ENCODE assay signal across 1 cellular context in the genomic region with DNA sequence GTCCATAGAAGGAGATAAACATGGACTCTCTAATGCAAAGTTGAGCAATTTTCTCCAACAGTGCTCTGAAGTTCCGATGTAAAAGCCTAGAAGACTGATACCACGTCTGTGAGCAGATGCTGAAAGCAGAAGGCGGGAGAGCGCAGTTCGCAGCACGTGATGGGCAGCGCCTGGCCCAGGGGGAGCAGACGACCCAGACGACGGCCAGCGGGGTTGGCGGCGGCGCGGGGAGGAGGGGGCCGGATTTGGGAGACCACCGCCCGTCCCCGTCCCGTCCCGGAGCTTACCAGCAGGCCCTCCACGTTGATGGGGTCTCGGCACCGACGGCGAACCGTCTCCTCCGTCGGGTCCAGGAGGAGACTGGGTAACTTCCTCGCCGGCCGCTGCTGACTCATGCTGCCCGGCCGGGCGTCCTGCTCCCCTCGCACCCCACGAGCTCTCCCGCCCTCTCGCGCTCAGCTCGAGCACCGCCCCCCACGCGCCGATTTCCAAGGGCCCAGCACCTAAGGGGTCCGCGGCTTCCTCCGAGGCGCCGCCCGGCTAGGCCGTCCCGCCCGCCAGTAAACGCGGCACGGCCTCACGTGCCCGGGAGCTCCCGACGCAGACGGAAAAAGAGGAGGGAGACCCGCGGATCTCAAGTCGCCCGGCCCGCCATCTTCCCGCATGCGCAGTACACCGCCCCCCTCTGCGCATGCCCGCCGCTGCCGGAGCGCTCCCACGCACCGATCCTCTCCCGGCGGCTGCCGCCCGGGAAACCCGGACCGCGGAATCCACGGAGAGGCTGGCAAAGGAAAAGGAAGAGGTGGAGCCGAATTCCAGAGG.
TF ChIP-seq lines count a peak whose summit lies in the region.

E2F6 (minus strand) TSS at position 677 of the 822 bp plus-strand sequence; CDS start at position 395, 282 bp downstream.

TF ChIP-seq in neural cell, 6 proteins besides CTCF, POLR2A, EP300 and RAD21 (continued from another document):
- TF ChIP-seq, protein P1, sequence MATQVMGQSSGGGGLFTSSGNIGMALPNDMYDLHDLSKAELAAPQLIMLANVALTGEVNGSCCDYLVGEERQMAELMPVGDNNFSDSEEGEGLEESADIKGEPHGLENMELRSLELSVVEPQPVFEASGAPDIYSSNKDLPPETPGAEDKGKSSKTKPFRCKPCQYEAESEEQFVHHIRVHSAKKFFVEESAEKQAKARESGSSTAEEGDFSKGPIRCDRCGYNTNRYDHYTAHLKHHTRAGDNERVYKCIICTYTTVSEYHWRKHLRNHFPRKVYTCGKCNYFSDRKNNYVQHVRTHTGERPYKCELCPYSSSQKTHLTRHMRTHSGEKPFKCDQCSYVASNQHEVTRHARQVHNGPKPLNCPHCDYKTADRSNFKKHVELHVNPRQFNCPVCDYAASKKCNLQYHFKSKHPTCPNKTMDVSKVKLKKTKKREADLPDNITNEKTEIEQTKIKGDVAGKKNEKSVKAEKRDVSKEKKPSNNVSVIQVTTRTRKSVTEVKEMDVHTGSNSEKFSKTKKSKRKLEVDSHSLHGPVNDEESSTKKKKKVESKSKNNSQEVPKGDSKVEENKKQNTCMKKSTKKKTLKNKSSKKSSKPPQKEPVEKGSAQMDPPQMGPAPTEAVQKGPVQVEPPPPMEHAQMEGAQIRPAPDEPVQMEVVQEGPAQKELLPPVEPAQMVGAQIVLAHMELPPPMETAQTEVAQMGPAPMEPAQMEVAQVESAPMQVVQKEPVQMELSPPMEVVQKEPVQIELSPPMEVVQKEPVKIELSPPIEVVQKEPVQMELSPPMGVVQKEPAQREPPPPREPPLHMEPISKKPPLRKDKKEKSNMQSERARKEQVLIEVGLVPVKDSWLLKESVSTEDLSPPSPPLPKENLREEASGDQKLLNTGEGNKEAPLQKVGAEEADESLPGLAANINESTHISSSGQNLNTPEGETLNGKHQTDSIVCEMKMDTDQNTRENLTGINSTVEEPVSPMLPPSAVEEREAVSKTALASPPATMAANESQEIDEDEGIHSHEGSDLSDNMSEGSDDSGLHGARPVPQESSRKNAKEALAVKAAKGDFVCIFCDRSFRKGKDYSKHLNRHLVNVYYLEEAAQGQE (IDR thresholded peaks at IDR 0.05; ENCODE audit: borderline replicate concordance) = peak; percentile 74
- TF ChIP-seq SMC3 (conservative IDR thresholded peaks at IDR 0.05; ENCODE audit: poor library complexity) (no peak), POLR2AphosphoS5 (IDR thresholded peaks at IDR 0.05) (peak; percentile 75), EZH2 (IDR thresholded peaks at IDR 0.05; ENCODE audit: borderline replicate concordance, insufficient read depth, low read length, poor library complexity, severe bottlenecking) (no peak)
